13 cellular contexts compared by ENCODE assay signal in genomic region chr11:134951305-134951700, GRCh38.
A peak's percentile ranks its signal among the peaks of the same experiment; 100 is the strongest.
DNase-seq lines count a peak whose midpoint lies in the region; ATAC-seq, FAIRE-seq and TF ChIP-seq lines count a peak whose summit lies in the region.
"Had no signal": no experiment of that assay in that cellular context is flagged by ENCODE, and none has a peak within 500 bp of the region (broad histone marks: within the 10 kb centered on the region; RNA-seq: fewer than 3 reads in every experiment).

No MANE protein-coding gene starts in this region.

- H3K27me3 ChIP-seq in H9 (ENCODE audit: insufficient read depth, low read length): no peaks in the 10 kb centered on the region
- no peaks in the 10 kb centered on the region for H3K27me3 ChIP-seq in right cardiac atrium (ENCODE audit: control insufficient read depth, insufficient read depth)
- no peaks in the 10 kb centered on the region for H3K27me3 ChIP-seq in small intestine (ENCODE audit: control insufficient read depth in 2 of 2, insufficient read depth in 2 of 2, low read length in 2 of 2)
- H3K27me3 ChIP-seq: uterus had no signal

- no peak overlapping the region for H4K8ac ChIP-seq in H9 (replicated peaks; ENCODE audit: insufficient read length, low read depth, low read length)

- H3K4me3 ChIP-seq in astrocyte of the cerebellum (ENCODE audit: low read depth, low read length) (no peak overlapping the region), right cardiac atrium (ENCODE audit: low read length) (no peak overlapping the region), skeletal muscle cell (ENCODE audit: low read depth, low read length) (peak overlapping the region; percentile 17), small intestine (ENCODE audit: low read depth in 1 of 2, low read length in 2 of 2) (no peak overlapping the region)
- H3K4me3 ChIP-seq: uterus had no signal

- TF ChIP-seq CTCF in H9 (conservative IDR thresholded peaks at IDR 0.05) (no peak), astrocyte of the cerebellum (IDR thresholded peaks at IDR 0.05; ENCODE audit: low read depth, low read length, missing control alignments) (no peak)

- H4K5ac ChIP-seq in H9 (ENCODE audit: insufficient read length, low read depth, low read length): no peak overlapping the region

- no peak for DNase-seq in H9
- DNase-seq in astrocyte of the cerebellum (ENCODE audit: low read depth): peak; percentile 39
- peak in 2 of 3 donors; percentile 31 to 56 for DNase-seq in right cardiac atrium
- peak; percentile 59 for DNase-seq in skeletal muscle cell (ENCODE audit: low read depth)
- no peak for DNase-seq in small intestine
- no peak for DNase-seq in activated T-cell treated with anti-CD3 and anti-CD28 coated beads, Interleukin-2, amount 50 U/mL, for 4 hours
- DNase-seq in stimulated activated CD4-positive, alpha-beta T cell treated with anti-CD3 and anti-CD28 coated beads, Interleukin-4, amount 100 ng/mL, for 4 hours: no peak
- DNase-seq: DMS79 treated with DMSO at 0.1 percent for 48 hours, NCI-H774, uterus had no signal

- no peak for FAIRE-seq in small intestine (lab: Jason Lieb, UNC)

- H3K56ac ChIP-seq in H9 (ENCODE audit: insufficient read length, low read depth, low read length): no peak overlapping the region

- H3K4me3 Mint-ChIP-seq in H9: no peak overlapping the region
- H3K4me3 Mint-ChIP-seq in activated T-cell treated with anti-CD3 and anti-CD28 coated beads, Interleukin-2, amount 50 U/mL, for 4 hours: no peak overlapping the region

- no peak overlapping the region for H3K23ac ChIP-seq in H9 (ENCODE audit: insufficient read length, low read depth, low read length)

- H3K14ac ChIP-seq in H9 (ENCODE audit: insufficient read depth, low read length): no peak overlapping the region; the same call in 1 of the 2 replicates

- H2BK12ac ChIP-seq in H9 (ENCODE audit: insufficient read length, low read depth, low read length): no peak overlapping the region

- H3K79me2 ChIP-seq in H9 (ENCODE audit: insufficient read depth, low read length): no peaks in the 10 kb centered on the region

- ATAC-seq in right cardiac atrium (peak; percentile 47 to 53), GM21529 (IDR thresholded peaks at IDR 0.05; ENCODE audit: unreplicated experiment) (no peak)
- no peak for ATAC-seq in activated T-cell treated with anti-CD3 and anti-CD28 coated beads, Interleukin-2, amount 50 U/mL, for 4 hours
- ATAC-seq: esophagus mucosa had no signal

- no peaks in the 10 kb centered on the region for H3K23me2 ChIP-seq in H9 (ENCODE audit: insufficient read length, low read depth, low read length, poor library complexity, severe bottlenecking)

- peak overlapping the region; percentile 9 to 58 (median 45); a peak in 4 of 7 replicates for H3K27ac Mint-ChIP-seq in H9

- H3K4ac ChIP-seq in H9 (ENCODE audit: low read depth, low read length): no peak overlapping the region

- no peak overlapping the region for H2BK120ac ChIP-seq in H9 (ENCODE audit: low read depth, low read length, poor library complexity, severe bottlenecking)

- H3K9me3 ChIP-seq in H9 (ENCODE audit: control insufficient read depth, low read depth, low read length) (no peaks in the 10 kb centered on the region), right cardiac atrium (ENCODE audit: control insufficient read depth, low read length) (no peaks in the 10 kb centered on the region), small intestine (ENCODE audit: control insufficient read depth, low read depth) (no peaks in the 10 kb centered on the region)
- H3K9me3 ChIP-seq: uterus had no signal

- H3K4me1 Mint-ChIP-seq in H9: peaks cover 23 to 34% of the 10 kb centered on the region in 2 experiments
- no peaks in the 10 kb centered on the region for H3K4me1 Mint-ChIP-seq in activated T-cell treated with anti-CD3 and anti-CD28 coated beads, Interleukin-2, amount 50 U/mL, for 4 hours (ENCODE audit: low read depth)

- H3K36me3 ChIP-seq in small intestine (ENCODE audit: control insufficient read depth in 2 of 2, insufficient read depth in 2 of 2, low read length in 2 of 2): no peaks in the 10 kb centered on the region
- H3K36me3 ChIP-seq: uterus had no signal

- H4K91ac ChIP-seq in H9 (ENCODE audit: insufficient read length, low read depth, low read length): no peak overlapping the region

- intact Hi-C loops in right cardiac atrium (cut with DNase I): no loop called here

- no peak overlapping the region for H3T11ph ChIP-seq in H9 (ENCODE audit: low read length)

- H3K4me1 ChIP-seq in H9 (ENCODE audit: insufficient read depth, low read length) (peaks cover 9% of the 10 kb centered on the region), right cardiac atrium (ENCODE audit: control insufficient read depth, insufficient read depth, low read length) (no peaks in the 10 kb centered on the region), small intestine (ENCODE audit: control insufficient read depth in 2 of 2, insufficient read depth in 1 of 2, low read depth in 1 of 2, low read length in 1 of 2) (no peaks in the 10 kb centered on the region)
- H3K4me1 ChIP-seq: uterus had no signal

- H2AK5ac ChIP-seq in H9 (ENCODE audit: insufficient read length, low read length): no peak overlapping the region

- no CpG with 5 or more reads among the region's 6 CpGs for WGBS in H9 (ENCODE audit: extremely low coverage, insufficient read length, low lambda C conversion rate)
- WGBS in right cardiac atrium: 53% methylated on average over 6 of the region's 6 CpGs
- WGBS in small intestine, 3 donors: 63 to 88% (median 75%) methylated on average over 6 of the region's 6 CpGs

- H3K4me2 ChIP-seq in H9 (ENCODE audit: insufficient read depth, insufficient read length, low read length): no peak overlapping the region
- H3K4me2 ChIP-seq: KMS-11 had no signal

- H4K20me1 ChIP-seq in H9 (ENCODE audit: control insufficient read depth, insufficient read depth, insufficient read length): no peaks in the 10 kb centered on the region

- H2BK20ac ChIP-seq in H9 (ENCODE audit: low read depth, low read length, poor library complexity, severe bottlenecking): no peak overlapping the region

- no peak overlapping the region for H2BK5ac ChIP-seq in H9 (ENCODE audit: insufficient read length, low read length)

- H3K18ac ChIP-seq in H9 (ENCODE audit: insufficient read length, low read depth, low read length): no peak overlapping the region

- H2BK15ac ChIP-seq in H9 (ENCODE audit: low read depth, low read length): no peak overlapping the region

- H3K27me3 Mint-ChIP-seq in H9 (ENCODE audit: low read depth): peaks cover 8% of the 10 kb centered on the region
- H3K27me3 Mint-ChIP-seq in activated T-cell treated with anti-CD3 and anti-CD28 coated beads, Interleukin-2, amount 50 U/mL, for 4 hours (ENCODE audit: low read depth): peaks cover 29% of the 10 kb centered on the region

- H3K27ac ChIP-seq in H9 (ENCODE audit: insufficient read length, low read depth, low read length) (no peak overlapping the region), right cardiac atrium (ENCODE audit: low read length) (no peak overlapping the region), small intestine (ENCODE audit: low read depth in 1 of 2, low read length in 1 of 2) (no peak overlapping the region)
- H3K27ac ChIP-seq: KMS-11, uterus had no signal

- H3K79me1 ChIP-seq in H9 (ENCODE audit: insufficient read depth, low read depth, low read length, poor library complexity, severe bottlenecking): no peaks in the 10 kb centered on the region

- no peak overlapping the region for H3K9ac ChIP-seq in H9 (ENCODE audit: extremely low read depth, insufficient read length, low read length)
- H3K9ac ChIP-seq: KMS-11 had no signal

- in situ Hi-C loops in astrocyte of the cerebellum (cut with HindIII; ENCODE audit: low sequenced_read_pairs): no loop called here

- H3K9me3 Mint-ChIP-seq in H9: no peaks in the 10 kb centered on the region
- H3K9me3 Mint-ChIP-seq in activated T-cell treated with anti-CD3 and anti-CD28 coated beads, Interleukin-2, amount 50 U/mL, for 4 hours: no peaks in the 10 kb centered on the region

- H3K36me3 Mint-ChIP-seq in H9 (ENCODE audit: insufficient read depth in 1 of 3, low read depth in 3 of 3): no peaks in the 10 kb centered on the region
- no peaks in the 10 kb centered on the region for H3K36me3 Mint-ChIP-seq in activated T-cell treated with anti-CD3 and anti-CD28 coated beads, Interleukin-2, amount 50 U/mL, for 4 hours (ENCODE audit: insufficient read depth)

- peak overlapping the region; percentile 52 for H2AFZ ChIP-seq in H9 (ENCODE audit: low read length)

Comparison
In these comparisons a context has a peak if more than half of its experiments do, and no peak if none do; other contexts are left out.
1. DNase-seq: peak in astrocyte of the cerebellum (single experiment), right cardiac atrium (2 of 3) and skeletal muscle cell (single experiment); none in H9 (single experiment), small intestine (single experiment), activated T-cell treated with anti-CD3 and anti-CD28 coated beads, Interleukin-2, amount 50 U/mL, for 4 hours (single experiment) and stimulated activated CD4-positive, alpha-beta T cell treated with anti-CD3 and anti-CD28 coated beads, Interleukin-4, amount 100 ng/mL, for 4 hours (0 of 2).
2. ATAC-seq: peak in right cardiac atrium (2 of 2); none in GM21529 (single experiment) and activated T-cell treated with anti-CD3 and anti-CD28 coated beads, Interleukin-2, amount 50 U/mL, for 4 hours (0 of 2).